Comparison of ENCODE assay signal across 20 cellular contexts in the genomic region with DNA sequence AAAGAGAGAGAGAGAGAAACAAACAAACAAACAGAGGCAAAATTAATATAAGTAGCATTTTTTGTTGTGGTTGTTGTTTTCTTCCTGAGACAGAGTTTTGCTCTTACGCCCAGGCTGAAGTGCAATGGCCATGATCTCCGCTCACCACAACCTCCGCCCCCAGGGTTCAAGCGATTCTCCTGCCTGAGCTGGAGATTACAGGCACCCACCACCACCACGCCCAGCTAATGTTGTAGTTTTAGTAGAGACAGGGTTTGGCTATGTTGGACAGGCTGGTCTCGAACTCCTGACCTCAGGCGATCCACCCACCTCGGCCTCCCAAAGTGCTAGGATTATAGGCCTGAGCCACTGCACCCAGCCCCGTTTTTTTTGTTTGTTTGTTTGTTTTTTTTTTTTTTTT.
"Had no signal": no experiment of that assay in that cellular context is flagged by ENCODE, and none has a peak within 500 bp of the region (broad histone marks: within the 10 kb centered on the region; RNA-seq: fewer than 3 reads in every experiment).

No MANE protein-coding gene starts in this region.

- DNase-seq: effector memory CD8-positive, alpha-beta T cell; foreskin keratinocyte; hippocampal formation; left colon; left ventricle myocardium superior; mesendoderm; naive thymus-derived CD4-positive, alpha-beta T cell; nephron progenitor cell; psoas muscle; retina; sigmoid colon; stimulated activated CD4-positive, alpha-beta T cell treated with anti-CD3 and anti-CD28 coated beads, Interleukin-12 subunit alpha, Interleukin-12 subunit beta, amount 100 ng/mL, for 4 hours; stimulated activated naive CD4-positive, alpha-beta T cell; stomach; substantia nigra; upper lobe of right lung had no signal

- H3K36me3 ChIP-seq: neutrophil, sigmoid colon, stomach, upper lobe of right lung, vagina had no signal

- ATAC-seq: effector memory CD8-positive, alpha-beta T cell; foreskin keratinocyte; left colon; left ventricle myocardium superior; naive thymus-derived CD4-positive, alpha-beta T cell; psoas muscle; upper lobe of right lung had no signal

- H3K9me3 ChIP-seq: neutrophil, psoas muscle, sigmoid colon, upper lobe of right lung, vagina had no signal

- H3K27ac ChIP-seq: foreskin keratinocyte, neutrophil, psoas muscle, sigmoid colon, stomach, upper lobe of right lung, vagina had no signal

- H3K27me3 ChIP-seq: foreskin keratinocyte, sigmoid colon, stomach, upper lobe of right lung, vagina had no signal

- H3K4me3 ChIP-seq: lung, psoas muscle, sigmoid colon, skin epidermis, stomach, upper lobe of right lung, vagina had no signal

- H3K4me1 ChIP-seq: foreskin keratinocyte, psoas muscle, sigmoid colon, stomach, upper lobe of right lung, vagina had no signal
